In the genomic region with DNA sequence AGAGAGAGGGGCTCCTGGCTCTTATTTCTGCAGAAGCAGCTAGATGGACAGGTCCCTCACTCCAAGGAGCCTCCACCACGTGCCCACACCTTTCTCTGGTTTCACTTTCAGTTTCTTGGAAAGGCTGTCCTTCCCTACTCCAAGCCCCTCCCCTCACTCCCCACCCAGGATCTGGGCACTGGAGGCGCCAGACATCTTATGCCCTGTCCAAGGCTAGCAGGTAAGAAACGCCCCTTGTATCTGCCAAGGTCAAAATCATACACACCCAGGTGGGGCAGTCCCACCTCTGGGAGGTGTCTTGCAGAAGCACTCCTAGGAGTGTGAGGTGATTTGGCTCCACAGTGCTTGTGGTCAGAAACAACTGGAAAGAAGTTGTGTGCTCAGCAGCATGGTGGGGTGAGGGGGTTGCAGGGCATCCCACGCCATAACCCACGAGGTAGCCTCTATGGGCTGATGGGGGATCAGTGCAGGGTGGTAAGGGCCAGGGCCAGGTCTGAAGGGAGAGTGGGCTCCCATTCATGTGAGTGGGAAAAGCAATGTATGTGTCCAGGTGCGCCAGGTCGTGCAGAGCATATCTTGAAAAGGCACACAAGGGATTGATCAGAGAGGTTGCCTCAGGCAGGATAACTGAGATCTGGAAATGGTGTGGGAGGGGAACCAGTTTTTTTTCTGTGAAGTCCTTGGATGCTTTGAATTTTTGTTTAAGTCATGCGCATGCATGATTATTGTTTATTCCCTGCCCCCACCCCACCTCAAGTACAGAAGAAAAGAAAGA, we compare ENCODE assay signal across 9 cellular contexts. TPM values are rescaled to one million over a fixed set of nuclear protein-coding genes. Genes with fewer than 3 reads are reported as not detected.
A peak's percentile ranks its signal among the peaks of the same experiment; 100 is the strongest.
DNase-seq lines count a peak whose midpoint lies in the region; ATAC-seq and TF ChIP-seq lines count a peak whose summit lies in the region.
"Had no signal": no experiment of that assay in that cellular context is flagged by ENCODE, and none has a peak within 500 bp of the region (broad histone marks: within the 10 kb centered on the region; RNA-seq: fewer than 3 reads in every experiment).

No MANE protein-coding gene starts in this region.

- TF ChIP-seq EP300 in esophagus muscularis mucosa (IDR thresholded peaks at IDR 0.05) = no peak

- no peak overlapping the region for H2BK120ac ChIP-seq in mesenchymal stem cell (ENCODE audit: low read depth, low read length)

- peaks cover 24 to 45% (median 34%) of the 10 kb centered on the region in 4 donors for H3K4me1 Mint-ChIP-seq in CD4-positive, alpha-beta memory T cell

- no peak for TF ChIP-seq POLR2A in esophagus muscularis mucosa (IDR thresholded peaks at IDR 0.05; ENCODE audit: low read depth)

- no peak overlapping the region for H3K9ac ChIP-seq in mesenchymal stem cell (ENCODE audit: low read length)

- no peaks in the 10 kb centered on the region for H3K27me3 Mint-ChIP-seq in CD4-positive, alpha-beta memory T cell

- no peak for ATAC-seq in GM21723 (IDR thresholded peaks at IDR 0.05; ENCODE audit: unreplicated experiment)

- CTCF ChIA-PET in CD4-positive, alpha-beta memory T cell (lab: Charles Lee; ENCODE audit: partially characterized antibody) = interaction anchor here (0.6 to 1.8 kb wide), 8 partner anchors 8 to 349 kb away, joined by 3 to 4 read pairs (median 3); no protein-coding TSS in a partner anchor

- H3K9me3 Mint-ChIP-seq in CD4-positive, alpha-beta memory T cell = no peaks in the 10 kb centered on the region

- H4K91ac ChIP-seq in mesenchymal stem cell (ENCODE audit: low read length) = peak overlapping the region; percentile 64

- H3K4me1 ChIP-seq in CD4-positive, alpha-beta memory T cell (ENCODE audit: insufficient read depth, low read length) = peaks cover 37% of the 10 kb centered on the region
- peaks cover 59% of the 10 kb centered on the region for H3K4me1 ChIP-seq in mesenchymal stem cell (ENCODE audit: control insufficient read depth, insufficient read depth, low read depth, low read length)
- H3K4me1 ChIP-seq in esophagus muscularis mucosa = peaks cover 0 to 12% (median 3%) of the 10 kb centered on the region in 4 donors

- H3K27ac ChIP-seq in CD4-positive, alpha-beta memory T cell (ENCODE audit: low read depth, low read length) = no peak overlapping the region
- H3K27ac ChIP-seq in mesenchymal stem cell (ENCODE audit: low read length, poor library complexity, severe bottlenecking) = peak overlapping the region; percentile 78
- H3K27ac ChIP-seq in esophagus muscularis mucosa (replicated peaks in 1 of 4) = no peak overlapping the region

- no peak overlapping the region for H3K4me2 ChIP-seq in mesenchymal stem cell (ENCODE audit: low read length, poor library complexity, severe bottlenecking)

- peak overlapping the region; percentile 19 to 35 for H3K4ac ChIP-seq in mesenchymal stem cell (ENCODE audit: low read depth in 1 of 2, low read length in 2 of 2)

- H3K27me3 ChIP-seq in CD4-positive, alpha-beta memory T cell (ENCODE audit: insufficient read depth, low read length) = no peaks in the 10 kb centered on the region
- H3K27me3 ChIP-seq in mesenchymal stem cell (ENCODE audit: control insufficient read depth in 1 of 2, insufficient read depth in 1 of 2, low read length in 2 of 2) (no peaks in the 10 kb centered on the region), esophagus muscularis mucosa (peaks cover 0 to 6% (median 0%) of the 10 kb centered on the region in 4 donors)

- H3K14ac ChIP-seq in mesenchymal stem cell (ENCODE audit: low read length in 2 of 2) = peak overlapping the region in 1 of 2 experiments; percentile 57

- H3K4me3 ChIP-seq in CD4-positive, alpha-beta memory T cell (ENCODE audit: low read length in 2 of 2) = peak overlapping the region in 1 of 2 donors; percentile 3
- no peak overlapping the region for H3K4me3 ChIP-seq in mesenchymal stem cell (ENCODE audit: insufficient read depth in 1 of 2, low read depth in 1 of 2, low read length in 2 of 2)
- no peak overlapping the region for H3K4me3 ChIP-seq in esophagus muscularis mucosa

- peak overlapping the region; percentile 46 for H2AFZ ChIP-seq in mesenchymal stem cell (ENCODE audit: low read depth, low read length)

- peak overlapping the region in 7 of 8 donors; percentile 39 to 75 (median 62) for H3K4me3 Mint-ChIP-seq in CD4-positive, alpha-beta memory T cell

- H3K36me3 Mint-ChIP-seq in CD4-positive, alpha-beta memory T cell = no peaks in the 10 kb centered on the region

- peak in 4 of 5 donors; percentile 13 to 50 (median 20) for DNase-seq in CD4-positive, alpha-beta memory T cell
- peak; percentile 66 for DNase-seq in HuH-7 (ENCODE audit: low spot score)
- DNase-seq in amniotic epithelial cell (ENCODE audit: low read depth) = peak; percentile 64
- DNase-seq in mesenchymal stem cell = peak; percentile 60
- DNase-seq in esophagus muscularis mucosa (ENCODE audit: extremely low spot score) = no peak
- no peak for DNase-seq in cortex of kidney (lab: John Stamatoyannopoulos, UW)
- no peak for DNase-seq in NCI-H1048 (lab: John Stamatoyannopoulos, UW)

- H3K9me3 ChIP-seq in CD4-positive, alpha-beta memory T cell (ENCODE audit: control insufficient read depth in 1 of 2, low read length in 2 of 2) = no peaks in the 10 kb centered on the region
- H3K9me3 ChIP-seq in mesenchymal stem cell (ENCODE audit: control insufficient read depth, low read length) (no peaks in the 10 kb centered on the region), esophagus muscularis mucosa (no peaks in the 10 kb centered on the region)

- POLR2A ChIA-PET in CD4-positive, alpha-beta memory T cell (lab: Charles Lee; ENCODE audit: partially characterized antibody) = interaction anchor here (1.2 kb wide), 1 partner anchor 56 kb away, joined by 7 read pairs; a partner anchor contains a TSS

- peak overlapping the region; percentile 79 for H4K8ac ChIP-seq in mesenchymal stem cell (ENCODE audit: low read length)

- H3K23ac ChIP-seq in mesenchymal stem cell (ENCODE audit: low read length in 2 of 2) = no peak overlapping the region

- no peak for TF ChIP-seq CTCF in esophagus muscularis mucosa (IDR thresholded peaks at IDR 0.05)

- H3K18ac ChIP-seq in mesenchymal stem cell (ENCODE audit: low read depth in 1 of 2, low read length in 2 of 2) = peak overlapping the region; percentile 52 to 67

- peak overlapping the region; percentile 99 for H2AK5ac ChIP-seq in mesenchymal stem cell (ENCODE audit: low read length, severe bottlenecking)

- peak overlapping the region; percentile 57 for H2BK5ac ChIP-seq in mesenchymal stem cell (ENCODE audit: low read depth, low read length, poor library complexity, severe bottlenecking)

- H2BK12ac ChIP-seq in mesenchymal stem cell (ENCODE audit: low read length in 2 of 2) = peak overlapping the region; percentile 57 to 88

- H3K79me1 ChIP-seq in mesenchymal stem cell (replicated peaks; ENCODE audit: low read length, poor library complexity, severe bottlenecking) = no peaks in the 10 kb centered on the region

- H3K27ac Mint-ChIP-seq in CD4-positive, alpha-beta memory T cell = peak overlapping the region; percentile 15 to 83 (median 57)

- WGBS in mesenchymal stem cell = 63% methylated on average over 7 of the region's 8 CpGs
- WGBS in esophagus muscularis mucosa = 73% methylated on average over 8 of the region's 8 CpGs

- intact Hi-C loops in CD4-positive, alpha-beta memory T cell (cut with micrococcal nuclease) = no loop called here
- intact Hi-C loops in esophagus muscularis mucosa (cut with DNase I) = no loop called here

- peak overlapping the region; percentile 92 for H2BK15ac ChIP-seq in mesenchymal stem cell (ENCODE audit: low read depth, poor library complexity, severe bottlenecking)

- H3K36me3 ChIP-seq in CD4-positive, alpha-beta memory T cell (ENCODE audit: insufficient read depth, low read length) = no peaks in the 10 kb centered on the region
- no peaks in the 10 kb centered on the region for H3K36me3 ChIP-seq in mesenchymal stem cell (ENCODE audit: control insufficient read depth in 1 of 2, insufficient read depth in 2 of 2, low read depth in 1 of 2, low read length in 2 of 2)
- no peaks in the 10 kb centered on the region for H3K36me3 ChIP-seq in esophagus muscularis mucosa

RNA-seq across cellular contexts. Expression of a gene that starts 31.8 kb away (rescaled TPM):
- not detected for total RNA-seq in CD4-positive, alpha-beta memory T cell
- not detected for polyA plus RNA-seq in CD4-positive, alpha-beta memory T cell
- not detected for polyA plus RNA-seq in mesenchymal stem cell (2013, experiment 1 of 2)
- not detected for polyA plus RNA-seq in mesenchymal stem cell (2013, experiment 2 of 2)
- not detected for total RNA-seq in esophagus muscularis mucosa
- total RNA-seq: temporal lobe had no signal

RNA-seq across cellular contexts. Expression of a gene that starts 32.4 kb away (rescaled TPM):
- 1 to 10 TPM; 1.5 to 1.8 TPM for total RNA-seq in CD4-positive, alpha-beta memory T cell
- polyA plus RNA-seq in CD4-positive, alpha-beta memory T cell = 1 to 10 TPM; 1.5 to 4.0 TPM
- 4.6 TPM for polyA plus RNA-seq in mesenchymal stem cell (2013, experiment 1 of 2)
- 4.4 TPM for polyA plus RNA-seq in mesenchymal stem cell (2013, experiment 2 of 2)
- total RNA-seq in esophagus muscularis mucosa = 1 to 10 TPM in 1 of 4 donors, under 1 TPM in 2, not detected in 1; 0.29 to 1.7 (median 0.33) TPM

RNA-seq across cellular contexts. Expression of a gene that starts 36.6 kb away (rescaled TPM):
- not detected for total RNA-seq in CD4-positive, alpha-beta memory T cell
- not detected for polyA plus RNA-seq in CD4-positive, alpha-beta memory T cell
- polyA plus RNA-seq in mesenchymal stem cell (2013, experiment 1 of 2) = not detected
- not detected for polyA plus RNA-seq in mesenchymal stem cell (2013, experiment 2 of 2)
- not detected for total RNA-seq in esophagus muscularis mucosa
- total RNA-seq: temporal lobe had no signal

RNA-seq across cellular contexts. Expression of a gene that starts 39.5 kb away (rescaled TPM):
- not detected for total RNA-seq in CD4-positive, alpha-beta memory T cell
- not detected for polyA plus RNA-seq in CD4-positive, alpha-beta memory T cell
- polyA plus RNA-seq in mesenchymal stem cell (2013, experiment 1 of 2) = not detected
- not detected for polyA plus RNA-seq in mesenchymal stem cell (2013, experiment 2 of 2)
- not detected for total RNA-seq in esophagus muscularis mucosa
- total RNA-seq: temporal lobe had no signal

RNA-seq across cellular contexts. Expression of a gene that starts 43.8 kb away (rescaled TPM):
- total RNA-seq in CD4-positive, alpha-beta memory T cell = not detected
- polyA plus RNA-seq in CD4-positive, alpha-beta memory T cell = not detected
- polyA plus RNA-seq in mesenchymal stem cell (2013, experiment 1 of 2) = not detected
- not detected for polyA plus RNA-seq in mesenchymal stem cell (2013, experiment 2 of 2)
- total RNA-seq in esophagus muscularis mucosa = not detected
- total RNA-seq: temporal lobe had no signal

Comparison
In these comparisons a context has a peak if more than half of its experiments do, and no peak if none do; other contexts are left out.
1. DNase-seq: peak in CD4-positive, alpha-beta memory T cell (4 of 5), HuH-7 (single experiment), amniotic epithelial cell (single experiment) and mesenchymal stem cell (single experiment); none in esophagus muscularis mucosa (single experiment), cortex of kidney (single experiment) and NCI-H1048 (single experiment).